In the genomic region with DNA sequence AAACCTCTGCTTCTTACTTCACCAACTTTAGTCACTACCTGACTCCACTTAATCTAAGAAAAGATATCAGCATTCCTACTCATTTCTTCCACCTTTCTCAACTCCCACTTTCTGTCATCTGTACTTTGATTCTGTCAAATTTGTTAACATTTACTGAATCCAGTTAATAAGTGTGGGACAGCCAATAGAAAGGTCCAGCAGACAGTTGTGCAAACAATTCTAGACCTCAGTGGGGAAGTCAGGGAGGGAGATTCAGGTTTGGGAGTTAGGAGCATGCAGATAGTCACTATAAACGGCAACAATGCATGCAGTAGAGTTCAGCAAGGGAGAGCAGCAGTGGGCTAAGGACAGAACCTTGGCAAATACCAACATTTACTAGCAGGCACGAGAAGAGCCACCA, we compare ENCODE assay signal across 32 cellular contexts. TPM values are rescaled to one million over a fixed set of nuclear protein-coding genes. Genes with fewer than 3 reads are reported as not detected.
A peak's percentile ranks its signal among the peaks of the same experiment; 100 is the strongest.
DNase-seq lines count a peak whose midpoint lies in the region; ATAC-seq, FAIRE-seq and TF ChIP-seq lines count a peak whose summit lies in the region.
"Had no signal": no experiment of that assay in that cellular context is flagged by ENCODE, and none has a peak within 500 bp of the region (broad histone marks: within the 10 kb centered on the region; RNA-seq: fewer than 3 reads in every experiment).

No MANE protein-coding gene starts in this region.

- WGBS in liver, result 27% methylated on average over 2 of the region's 2 CpGs
- WGBS in HepG2 (ENCODE audit: low lambda C conversion rate), result 55% methylated on average over 2 of the region's 2 CpGs
- WGBS in GM12878 (ENCODE audit: insufficient coverage, insufficient replicate concordance, low lambda C conversion rate, missing lambda C conversion rate), result 97% methylated on average over 2 of the region's 2 CpGs

- RAD21 ChIA-PET in GM12878 (lab: Charles Lee; ENCODE audit: unreplicated experiment), result interaction anchor here (1.9 kb wide), 1 partner anchor 17 kb away, joined by 6 read pairs; no protein-coding TSS in a partner anchor

- H3K27ac ChIP-seq in liver (ENCODE audit: low read depth in 1 of 2, low read length in 2 of 2) (peak overlapping the region in 1 of 2 donors; percentile 46), HepG2 (ENCODE audit: extremely low read length, insufficient read depth, low read length) (no peak overlapping the region), GM12878 (ENCODE audit: control insufficient read depth, insufficient read depth) (no peak overlapping the region)
- H3K27ac ChIP-seq: A549; BLaER1 treated with 17β-estradiol and CSF1 and Interleukin-3, amounts not matched to agents 10 nM and 100 nM; KMS-11; RWPE1 had no signal

- no peak overlapping the region for H3K4me3 ChIP-seq in liver (ENCODE audit: low read depth in 1 of 3, low read length in 3 of 3)
- H3K4me3 ChIP-seq in HepG2 (replicated peaks in 1 of 3; ENCODE audit: insufficient read depth in 1 of 3, low read depth in 2 of 3, low read length in 3 of 3), result no peak overlapping the region
- H3K4me3 ChIP-seq in GM12878, result no peak overlapping the region
- H3K4me3 ChIP-seq: A549; BLaER1 treated with 17β-estradiol and CSF1 and Interleukin-3, amounts not matched to agents 10 nM and 100 nM had no signal

- peaks cover 0 to 24% (median 17%) of the 10 kb centered on the region in 4 donors for H3K36me3 ChIP-seq in liver (ENCODE audit: control insufficient read depth in 4 of 4, insufficient read depth in 3 of 4, low read depth in 1 of 4, low read length in 3 of 4)
- H3K36me3 ChIP-seq in HepG2 (replicated peaks in 1 of 2; ENCODE audit: control insufficient read depth in 1 of 2, insufficient read depth in 2 of 2, low read length in 2 of 2), result peaks cover 1 to 32% of the 10 kb centered on the region in 2 experiments; a peak in 3 of 5 replicates
- H3K36me3 ChIP-seq in GM12878 (ENCODE audit: control insufficient read depth in 2 of 2, insufficient read depth in 2 of 2, low read length in 1 of 2), result peaks cover 0 to 3% of the 10 kb centered on the region in 2 experiments; a peak in 2 of 4 replicates

- POLR2A ChIA-PET in HepG2 (lab: Yijun Ruan, JAX) (no interaction called here), GM12878 (lab: Charles Lee) (interaction anchor here (1.1 kb wide), 1 partner anchor 9 kb away, joined by 3 read pairs; no protein-coding TSS in a partner anchor)

- ATAC-seq in HepG2, result no peak
- no peak for ATAC-seq in GM12878
- ATAC-seq in left lobe of liver, result peak; percentile 72
- ATAC-seq: A549, Panc1 had no signal

- H3K4me3 Mint-ChIP-seq in type B pancreatic cell, result no peak overlapping the region

- CTCF ChIA-PET in HepG2 (lab: Yijun Ruan, JAX; ENCODE audit: low intra/inter-chr PET ratio, low total read pairs), result no interaction called here
- CTCF ChIA-PET in GM12878 (lab: Yijun Ruan, JAX), result interaction anchor here (3.9 kb wide), 1 partner anchor 35 kb away, joined by 16 read pairs; no protein-coding TSS in a partner anchor

- TF ChIP-seq CTCF in liver (IDR thresholded peaks at IDR 0.05; ENCODE audit: low read depth, low read length, missing input control) (no peak), HepG2 (CRISPR knock-in tag; IDR thresholded peaks at IDR 0.05) (no peak), GM12878 (IDR thresholded peaks at IDR 0.05 in 2 of 3, conservative IDR thresholded peaks at IDR 0.05 in 1 of 3; ENCODE audit: control insufficient read depth in 2 of 3, extremely low read depth in 1 of 3, insufficient read depth in 1 of 3, low read depth in 3 of 3, low read length in 3 of 3) (no peak), type B pancreatic cell (conservative IDR thresholded peaks at IDR 0.05) (no peak)

- FAIRE-seq in HepG2 (lab: Jason Lieb, UNC), result no peak
- no peak for FAIRE-seq in GM12878 (lab: Jason Lieb, UNC)
- FAIRE-seq: A549, GM19239, H1 had no signal

- H3K4me1 ChIP-seq in liver (ENCODE audit: control insufficient read depth in 4 of 4, insufficient read depth in 4 of 4, low read length in 3 of 4), result peaks cover 8 to 45% (median 33%) of the 10 kb centered on the region in 4 donors
- peaks cover 32% of the 10 kb centered on the region for H3K4me1 ChIP-seq in HepG2 (ENCODE audit: insufficient read depth, low read length)
- H3K4me1 ChIP-seq in GM12878 (ENCODE audit: control insufficient read depth, insufficient read depth, low read length), result peaks cover 9% of the 10 kb centered on the region

- TF ChIP-seq RAD21 in liver (IDR thresholded peaks at IDR 0.05), result peak in 1 of 2 donors; percentile 15
- no peak for TF ChIP-seq RAD21 in HepG2 (CRISPR knock-in tag; IDR thresholded peaks at IDR 0.05)
- no peak for TF ChIP-seq RAD21 in GM12878 (IDR thresholded peaks at IDR 0.05; ENCODE audit: insufficient read depth, low read depth, low read length)

- H3K9ac ChIP-seq in liver (ENCODE audit: low read depth in 1 of 2, low read length in 2 of 2), result peak overlapping the region in 1 of 2 donors; percentile 44
- H3K9ac ChIP-seq in HepG2 (ENCODE audit: insufficient read depth, low read depth, low read length), result no peak overlapping the region
- H3K9ac ChIP-seq in GM12878 (ENCODE audit: control insufficient read depth, insufficient read depth, low read length), result no peak overlapping the region
- H3K9ac ChIP-seq: BLaER1 treated with 17β-estradiol and CSF1 and Interleukin-3, amounts not matched to agents 10 nM and 100 nM; KMS-11; SK-N-SH had no signal

- H3K79me2 ChIP-seq in HepG2 (ENCODE audit: insufficient read depth, low read length), result peaks cover 4% of the 10 kb centered on the region
- H3K79me2 ChIP-seq in GM12878 (ENCODE audit: control insufficient read depth, insufficient read depth, low read length), result peaks cover 3% of the 10 kb centered on the region

- intact Hi-C loops in HepG2 (cut with micrococcal nuclease; ENCODE audit: unreplicated experiment) (loop anchor here (5.0 kb wide), 1 partner anchor 33 kb away; a partner anchor contains a TSS), GM12878 (cut with micrococcal nuclease; ENCODE audit: unreplicated experiment) (loop anchor here (10.0 kb wide), 1 partner anchor 465 kb away; no protein-coding TSS in a partner anchor)

- BruUV-seq in HepG2 (replicated peaks; lab: Mats Ljungman, UMichigan) (no TSS peak), GM12878 (replicated peaks; lab: Mats Ljungman, UMichigan) (no TSS peak)

- H3K27me3 ChIP-seq in liver (ENCODE audit: control insufficient read depth in 4 of 4, insufficient read depth in 4 of 4, low read length in 3 of 4) (no peaks in the 10 kb centered on the region), HepG2 (ENCODE audit: control insufficient read depth in 1 of 2, insufficient read depth in 2 of 2, low read length in 2 of 2) (peaks cover 0 to 7% of the 10 kb centered on the region in 2 experiments; a peak in 2 of 5 replicates), GM12878 (replicated peaks in 1 of 2; ENCODE audit: control insufficient read depth in 2 of 2, insufficient read depth in 2 of 2, low read length in 1 of 2) (no peaks in the 10 kb centered on the region)

- no peak for DNase-seq in HepG2 (ENCODE audit: low spot score)
- DNase-seq in GM12878 (ENCODE audit: low read depth, low spot score), result no peak
- DNase-seq in left lobe of liver (ENCODE audit: low spot score), result peak; percentile 51
- no peak for DNase-seq in type B pancreatic cell (ENCODE audit: extremely low spot score, unreplicated experiment)
- no peak for DNase-seq in 8988T
- DNase-seq in amygdala (lab: John Stamatoyannopoulos, UW), result no peak
- DNase-seq in stimulated activated CD8-positive, alpha-beta memory T cell treated with anti-CD3 and anti-CD28 coated beads, Interleukin-4, amount 100 ng/mL, for 48 hours, result no peak
- DNase-seq: AML-193; Caco-2; CD4-positive, alpha-beta memory T cell; DMS 273 treated with DMSO at 0.1 percent for 48 hours; DMS79 treated with DMSO at 0.1 percent for 48 hours; GF-D8; HCEC 1CT; NCI-H1092; NCI-H1417 treated with DMSO at 0.1 percent for 48 hours; NCI-H1694 treated with DMSO at 0.1 percent for 48 hours; NCI-H2081; NCI-H226; NCI-H510A; NCI-H69; SIG-M5; SK-N-SH had no signal

- H3K9me3 Mint-ChIP-seq in type B pancreatic cell, result no peaks in the 10 kb centered on the region
- H3K9me3 Mint-ChIP-seq: IgD-negative memory B cell had no signal

- peaks cover 11% of the 10 kb centered on the region for H3K36me3 Mint-ChIP-seq in type B pancreatic cell

- peak overlapping the region; percentile 93 for H3K27ac Mint-ChIP-seq in type B pancreatic cell

- in situ Hi-C loops in HepG2 (cut with HindIII; ENCODE audit: extremely low pct_ligation_motif_present, low pct_unique_long_range_greater_than_20kb) (no loop called here), GM12878 (cut with MboI) (no loop called here)

- no peaks in the 10 kb centered on the region for H3K9me3 ChIP-seq in liver (ENCODE audit: control insufficient read depth in 4 of 4, low read length in 3 of 4)
- H3K9me3 ChIP-seq in HepG2 (ENCODE audit: low read length), result no peaks in the 10 kb centered on the region
- no peaks in the 10 kb centered on the region for H3K9me3 ChIP-seq in GM12878 (replicated peaks; ENCODE audit: control insufficient read depth, insufficient read depth, low read length)
- H3K9me3 ChIP-seq: A549; BLaER1 treated with 17β-estradiol and CSF1 and Interleukin-3, amounts not matched to agents 10 nM and 100 nM; Caco-2; SK-N-SH had no signal

- TF ChIP-seq EP300 in HepG2 (IDR thresholded peaks at IDR 0.05; ENCODE audit: low read depth in 2 of 2, low read length in 2 of 2), result no peak
- no peak for TF ChIP-seq EP300 in HepG2 (CRISPR knock-in tag; IDR thresholded peaks at IDR 0.05; ENCODE audit: borderline replicate concordance)
- TF ChIP-seq EP300 in GM12878 (IDR thresholded peaks at IDR 0.05; ENCODE audit: borderline replicate concordance in 1 of 2, control insufficient read depth in 1 of 2, low read depth in 2 of 2, low read length in 2 of 2), result no peak

- no peak overlapping the region for H3K4me2 ChIP-seq in HepG2 (ENCODE audit: low read depth, low read length)
- peak overlapping the region; percentile 19; the same call in 1 of the 2 replicates for H3K4me2 ChIP-seq in GM12878 (ENCODE audit: control insufficient read depth, insufficient read depth)
- H3K4me2 ChIP-seq: A549; BLaER1 treated with 17β-estradiol and CSF1 and Interleukin-3, amounts not matched to agents 10 nM and 100 nM; KMS-11; SK-N-SH had no signal

- H4K20me1 ChIP-seq in HepG2 (ENCODE audit: insufficient read depth, low read length) (peaks cover 5% of the 10 kb centered on the region; the same call in 1 of the 2 replicates), GM12878 (ENCODE audit: control insufficient read depth, insufficient read depth) (peaks cover 2% of the 10 kb centered on the region; the same call in 1 of the 2 replicates)

- TF ChIP-seq POLR2A in HepG2 (IDR thresholded peaks at IDR 0.05; ENCODE audit: insufficient read depth in 1 of 2, low read depth in 2 of 2, low read length in 2 of 2) (no peak), GM12878 (IDR thresholded peaks at IDR 0.05; ENCODE audit: low read depth, low read length) (no peak)

- H3K27me3 Mint-ChIP-seq in type B pancreatic cell, result peaks cover 7% of the 10 kb centered on the region
- H3K27me3 Mint-ChIP-seq: CD4-positive, alpha-beta memory T cell; IgD-negative memory B cell had no signal

- H3K4me1 Mint-ChIP-seq in type B pancreatic cell (ENCODE audit: unreplicated experiment), result peaks cover 18% of the 10 kb centered on the region

- H2AFZ ChIP-seq in HepG2 (ENCODE audit: low read length) (no peak overlapping the region), GM12878 (ENCODE audit: control insufficient read depth, low read depth, low read length) (no peak overlapping the region)

- SMC1A ChIA-PET in GM12878 (lab: Charles Lee; ENCODE audit: uncharacterized antibody, unreplicated experiment), result interaction anchor here (0.6 to 1.2 kb wide), 2 partner anchors 17 to 37 kb away, joined by 3 to 5 read pairs; no protein-coding TSS in a partner anchor

RNA-seq across cellular contexts. Expression of a gene that starts 4.1 kb away (rescaled TPM):
- total RNA-seq in liver (10 to 100 TPM; 20.7 to 36.4 TPM), HepG2 (2016; rRNA removed; fragmentation: Illumina TruSeq; extraction: Trizol) (27.6 and 45.5 TPM in 2 replicates), GM12878 (2014; rRNA removed) (10.4 and 11.1 TPM in 2 replicates), GM12878 (2014; rRNA removed; fragmentation: Illumina TruSeq; extraction: Trizol) (11.6 and 13.2 TPM in 2 replicates), GM12878 (2021) (9.2 and 11.3 TPM in 2 replicates), left lobe of liver (18.9 TPM), type B pancreatic cell (ENCODE audit: low replicate concordance) (29.3 and 34.5 TPM in 2 replicates)
- polyA plus RNA-seq in liver (10 to 100 TPM; 12.2 to 17.0 TPM), HepG2 (2011; rRNA removed) (19.3 and 20.4 TPM in 2 replicates), GM12878 (2011; rRNA removed) (33.4 and 45.2 TPM in 2 replicates), GM12878 (2014; fragmentation: Illumina TruSeq; extraction: Trizol) (14.5 and 23.5 TPM in 2 replicates), GM12878 (2014; fragmentation: Nextera tagmentation; extraction: Ambion mirVana) (10 to 100 TPM; 12.4 to 27.1 TPM), GM12878 (2014; rRNA removed) (8.5 and 8.9 TPM in 2 replicates), GM12878 (2016; fragmentation: Nextera tagmentation; extraction: Ambion mirVana) (10 to 100 TPM; 20.4 to 24.3 TPM)
- 1.4 and 1.6 TPM in 2 replicates for total RNA-seq in HepG2 (2016; cell fraction: cytosol; rRNA removed; fragmentation: Illumina TruSeq; extraction: Trizol; ENCODE audit: low read depth)
- total RNA-seq in HepG2 (2016; cell fraction: insoluble cytoplasmic fraction; rRNA removed; fragmentation: Illumina TruSeq; extraction: Trizol), result 30.3 and 40.5 TPM in 2 replicates
- 3.8 and 4.9 TPM in 2 replicates for total RNA-seq in HepG2 (2016; cell fraction: membrane; rRNA removed; fragmentation: Illumina TruSeq; extraction: Trizol)
- total RNA-seq in HepG2 (2016; cell fraction: nucleus; rRNA removed; fragmentation: Illumina TruSeq; extraction: Trizol), result 22.6 and 23.6 TPM in 2 replicates
- 9.9 and 15.0 TPM in 2 replicates for polyA plus RNA-seq in HepG2 (2011; cell fraction: cytosol; rRNA removed)
- 11.9 and 12.7 TPM in 2 replicates for polyA plus RNA-seq in HepG2 (2011; cell fraction: nucleus; rRNA removed)
- polyA plus RNA-seq in HepG2 (2012), result 12.8 and 16.4 TPM in 2 replicates
- 0.72 and 0.78 TPM in 2 replicates for polyA plus RNA-seq in HepG2 (2016; cell fraction: cytosol; fragmentation: Illumina TruSeq; extraction: Trizol; ENCODE audit: low read depth)
- 27.2 and 30.5 TPM in 2 replicates for polyA plus RNA-seq in HepG2 (2016; cell fraction: insoluble cytoplasmic fraction; fragmentation: Illumina TruSeq; extraction: Trizol; ENCODE audit: low read depth)
- 2.1 and 2.7 TPM in 2 replicates for polyA plus RNA-seq in HepG2 (2016; cell fraction: membrane; fragmentation: Illumina TruSeq; extraction: Trizol; ENCODE audit: low read depth)
- polyA plus RNA-seq in HepG2 (2016; cell fraction: nucleus; fragmentation: Illumina TruSeq; extraction: Trizol; ENCODE audit: insufficient read depth, low read depth), result 17.1 and 19.7 TPM in 2 replicates
- polyA minus RNA-seq in HepG2 (2011; rRNA and poly(A)+ RNA removed; ENCODE audit: low replicate concordance), result 10.8 and 29.9 TPM in 2 replicates
- 13.7 and 15.9 TPM in 2 replicates for polyA minus RNA-seq in HepG2 (2011; cell fraction: cytosol; rRNA and poly(A)+ RNA removed)
- polyA minus RNA-seq in HepG2 (2011; cell fraction: nucleus; rRNA and poly(A)+ RNA removed), result 24.5 and 33.8 TPM in 2 replicates
- total RNA-seq in GM12878 (2013; cell fraction: nucleolus; rRNA removed), result 52.3 and 56.3 TPM in 2 replicates
- 7.7 TPM for polyA plus RNA-seq in GM12878 (2011; ENCODE audit: low read depth)
- polyA plus RNA-seq in GM12878 (2011; cell fraction: cytosol; rRNA removed), result 14.1 and 16.6 TPM in 2 replicates
- 21.6 and 31.0 TPM in 2 replicates for polyA plus RNA-seq in GM12878 (2011; cell fraction: nucleus; rRNA removed)
- 7.2 and 10.3 TPM in 2 replicates for polyA plus RNA-seq in GM12878 (2012)
- 22.4 and 30.6 TPM in 2 replicates for polyA minus RNA-seq in GM12878 (2011; rRNA and poly(A)+ RNA removed)
- polyA minus RNA-seq in GM12878 (2011; cell fraction: cytosol; rRNA and poly(A)+ RNA removed), result 9.7 and 13.2 TPM in 2 replicates
- 24.4 and 30.0 TPM in 2 replicates for polyA minus RNA-seq in GM12878 (2011; cell fraction: nucleus; rRNA and poly(A)+ RNA removed)

RNA-seq across cellular contexts. Expression of a gene that starts 34.0 kb away (rescaled TPM):
- 10 to 100 TPM; 74.2 to 90.8 TPM for total RNA-seq in liver
- 100 to 1,000 TPM; 169 to 181 TPM for polyA plus RNA-seq in liver
- 184 and 289 TPM in 2 replicates for total RNA-seq in HepG2 (2016; rRNA removed; fragmentation: Illumina TruSeq; extraction: Trizol)
- 17.9 and 18.3 TPM in 2 replicates for total RNA-seq in HepG2 (2016; cell fraction: cytosol; rRNA removed; fragmentation: Illumina TruSeq; extraction: Trizol; ENCODE audit: low read depth)
- total RNA-seq in HepG2 (2016; cell fraction: insoluble cytoplasmic fraction; rRNA removed; fragmentation: Illumina TruSeq; extraction: Trizol), result 187 and 287 TPM in 2 replicates
- 57.6 and 59.8 TPM in 2 replicates for total RNA-seq in HepG2 (2016; cell fraction: membrane; rRNA removed; fragmentation: Illumina TruSeq; extraction: Trizol)
- total RNA-seq in HepG2 (2016; cell fraction: nucleus; rRNA removed; fragmentation: Illumina TruSeq; extraction: Trizol), result 207 and 235 TPM in 2 replicates
- polyA plus RNA-seq in HepG2 (2011; rRNA removed), result 127 and 132 TPM in 2 replicates
- 79.2 and 136 TPM in 2 replicates for polyA plus RNA-seq in HepG2 (2011; cell fraction: cytosol; rRNA removed)
- 35.8 and 50.3 TPM in 2 replicates for polyA plus RNA-seq in HepG2 (2011; cell fraction: nucleus; rRNA removed)
- polyA plus RNA-seq in HepG2 (2012), result 99.3 and 122 TPM in 2 replicates
- 34.0 and 44.2 TPM in 2 replicates for polyA plus RNA-seq in HepG2 (2016; cell fraction: cytosol; fragmentation: Illumina TruSeq; extraction: Trizol; ENCODE audit: low read depth)
- polyA plus RNA-seq in HepG2 (2016; cell fraction: insoluble cytoplasmic fraction; fragmentation: Illumina TruSeq; extraction: Trizol; ENCODE audit: low read depth), result 136 and 153 TPM in 2 replicates
- polyA plus RNA-seq in HepG2 (2016; cell fraction: membrane; fragmentation: Illumina TruSeq; extraction: Trizol; ENCODE audit: low read depth), result 35.5 and 37.5 TPM in 2 replicates
- 257 and 263 TPM in 2 replicates for polyA plus RNA-seq in HepG2 (2016; cell fraction: nucleus; fragmentation: Illumina TruSeq; extraction: Trizol; ENCODE audit: insufficient read depth, low read depth)
- 118 and 499 TPM in 2 replicates for polyA minus RNA-seq in HepG2 (2011; rRNA and poly(A)+ RNA removed; ENCODE audit: low replicate concordance)
- 42.6 and 62.0 TPM in 2 replicates for polyA minus RNA-seq in HepG2 (2011; cell fraction: cytosol; rRNA and poly(A)+ RNA removed)
- 31.4 and 43.6 TPM in 2 replicates for polyA minus RNA-seq in HepG2 (2011; cell fraction: nucleus; rRNA and poly(A)+ RNA removed)
- 68.2 and 75.8 TPM in 2 replicates for total RNA-seq in GM12878 (2013; cell fraction: nucleolus; rRNA removed)
- 55.5 and 75.8 TPM in 2 replicates for total RNA-seq in GM12878 (2014; rRNA removed)
- 83.2 and 89.0 TPM in 2 replicates for total RNA-seq in GM12878 (2014; rRNA removed; fragmentation: Illumina TruSeq; extraction: Trizol)
- total RNA-seq in GM12878 (2021), result 143 and 144 TPM in 2 replicates
- 107 TPM for polyA plus RNA-seq in GM12878 (2011; ENCODE audit: low read depth)
- polyA plus RNA-seq in GM12878 (2011; rRNA removed), result 201 and 225 TPM in 2 replicates
- polyA plus RNA-seq in GM12878 (2011; cell fraction: cytosol; rRNA removed), result 159 and 211 TPM in 2 replicates
- 55.6 and 69.0 TPM in 2 replicates for polyA plus RNA-seq in GM12878 (2011; cell fraction: nucleus; rRNA removed)
- 85.7 and 97.9 TPM in 2 replicates for polyA plus RNA-seq in GM12878 (2012)
- 185 and 186 TPM in 2 replicates for polyA plus RNA-seq in GM12878 (2014; fragmentation: Illumina TruSeq; extraction: Trizol)
- 100 to 1,000 TPM; 223 to 256 TPM for polyA plus RNA-seq in GM12878 (2014; fragmentation: Nextera tagmentation; extraction: Ambion mirVana)
- 93.6 and 109 TPM in 2 replicates for polyA plus RNA-seq in GM12878 (2014; rRNA removed)
- 100 to 1,000 TPM; 177 to 195 TPM for polyA plus RNA-seq in GM12878 (2016; fragmentation: Nextera tagmentation; extraction: Ambion mirVana)
- 93.2 and 138 TPM in 2 replicates for polyA minus RNA-seq in GM12878 (2011; rRNA and poly(A)+ RNA removed)
- polyA minus RNA-seq in GM12878 (2011; cell fraction: cytosol; rRNA and poly(A)+ RNA removed), result 24.9 and 46.1 TPM in 2 replicates
- polyA minus RNA-seq in GM12878 (2011; cell fraction: nucleus; rRNA and poly(A)+ RNA removed), result 15.7 and 20.6 TPM in 2 replicates
- 149 TPM for total RNA-seq in left lobe of liver
- 204 and 292 TPM in 2 replicates for total RNA-seq in type B pancreatic cell (ENCODE audit: low replicate concordance)
